Comparison of ENCODE assay signal across 13 cellular contexts in genomic region chrX:153610834-153611209, GRCh38. TPM values are rescaled to one million over a fixed set of nuclear protein-coding genes. Genes with fewer than 3 reads are reported as not detected.
DNase-seq lines count a peak whose midpoint lies in the region; ATAC-seq and TF ChIP-seq lines count a peak whose summit lies in the region.
"Had no signal": no experiment of that assay in that cellular context is flagged by ENCODE, and none has a peak within 500 bp of the region (broad histone marks: within the 10 kb centered on the region; RNA-seq: fewer than 3 reads in every experiment).

No MANE protein-coding gene starts in this region.

- POLR2A ChIA-PET in CD4-positive, alpha-beta T cell (lab: Charles Lee): no interaction called here

- no peak for ATAC-seq in CD4-positive, alpha-beta T cell (ENCODE audit: poor library complexity)
- ATAC-seq in natural killer cell treated with Interleukin-12 subunit alpha and Interleukin-12 subunit beta and Interleukin-15 and Interleukin-18, amount 100 ng/mL, for 72 hours: no peak
- ATAC-seq in HG03045 (IDR thresholded peaks at IDR 0.05; ENCODE audit: unreplicated experiment): no peak

- WGBS in testis, 2 donors: 30 to 44% methylated on average over 3 to 9 of the region's 9 CpGs

- no peaks in the 10 kb centered on the region for H3K9me3 Mint-ChIP-seq in CD4-positive, alpha-beta T cell
- H3K9me3 Mint-ChIP-seq in HFFc6: no peaks in the 10 kb centered on the region
- peaks cover 16% of the 10 kb centered on the region for H3K9me3 Mint-ChIP-seq in chondrocyte (ENCODE audit: low read depth)
- no peaks in the 10 kb centered on the region for H3K9me3 Mint-ChIP-seq in natural killer cell treated with Interleukin-12 subunit alpha and Interleukin-12 subunit beta and Interleukin-15 and Interleukin-18, amount 100 ng/mL, for 72 hours

- H3K36me3 Mint-ChIP-seq in CD4-positive, alpha-beta T cell (ENCODE audit: low read depth): no peaks in the 10 kb centered on the region
- H3K36me3 Mint-ChIP-seq in HFFc6 (ENCODE audit: low read depth) (no peaks in the 10 kb centered on the region), chondrocyte (ENCODE audit: low read depth) (no peaks in the 10 kb centered on the region)
- H3K36me3 Mint-ChIP-seq in natural killer cell treated with Interleukin-12 subunit alpha and Interleukin-12 subunit beta and Interleukin-15 and Interleukin-18, amount 100 ng/mL, for 72 hours: no peaks in the 10 kb centered on the region

- intact Hi-C loops in CD4-positive, alpha-beta T cell (cut with DNase I, micrococcal nuclease): loop anchor here (2.0 to 5.0 kb wide), 4 partner anchors 36 to 52 kb away; partner anchors contain the start of gene DUSP9 (in 1 of the 2)
- intact Hi-C loops in testis (cut with DNase I; ENCODE audit: low total_unique reads): no loop called here

- no peak overlapping the region for H3K4me3 ChIP-seq in testis
- H3K4me3 ChIP-seq: MG63 had no signal

- no peak overlapping the region for H3K27ac ChIP-seq in CD4-positive, alpha-beta T cell (ENCODE audit: low read depth, low read length)
- H3K27ac ChIP-seq in testis: no peak overlapping the region
- H3K27ac ChIP-seq: HL-60 had no signal

- no peak for TF ChIP-seq POLR2A in testis (IDR thresholded peaks at IDR 0.05)

- H3K27me3 ChIP-seq in CD4-positive, alpha-beta T cell (ENCODE audit: control insufficient read depth, insufficient read depth, low read length): no peaks in the 10 kb centered on the region
- no peaks in the 10 kb centered on the region for H3K27me3 ChIP-seq in testis
- H3K27me3 ChIP-seq: tibial artery had no signal

- CTCF ChIA-PET in CD4-positive, alpha-beta T cell (lab: Charles Lee): interaction anchor here (2.2 kb wide), 1 partner anchor 11 kb away, joined by 11 read pairs; the partner anchor contains the start of gene CCNQ

- H3K4me1 Mint-ChIP-seq in CD4-positive, alpha-beta T cell (ENCODE audit: low read depth): peaks cover 13% of the 10 kb centered on the region
- peaks cover 13% of the 10 kb centered on the region for H3K4me1 Mint-ChIP-seq in HFFc6 (ENCODE audit: low read depth)
- H3K4me1 Mint-ChIP-seq in chondrocyte (ENCODE audit: low read depth): peaks cover 7% of the 10 kb centered on the region
- no peaks in the 10 kb centered on the region for H3K4me1 Mint-ChIP-seq in natural killer cell treated with Interleukin-12 subunit alpha and Interleukin-12 subunit beta and Interleukin-15 and Interleukin-18, amount 100 ng/mL, for 72 hours (ENCODE audit: low read depth in 2 of 2)

- H3K27ac Mint-ChIP-seq in CD4-positive, alpha-beta T cell: no peak overlapping the region
- no peak overlapping the region for H3K27ac Mint-ChIP-seq in HFFc6
- H3K27ac Mint-ChIP-seq in chondrocyte (ENCODE audit: unreplicated experiment): no peak overlapping the region
- H3K27ac Mint-ChIP-seq in natural killer cell treated with Interleukin-12 subunit alpha and Interleukin-12 subunit beta and Interleukin-15 and Interleukin-18, amount 100 ng/mL, for 72 hours: no peak overlapping the region

- H3K4me1 ChIP-seq in testis: no peaks in the 10 kb centered on the region

- DNase-seq in CD4-positive, alpha-beta T cell: no peak
- DNase-seq in HFFc6 (no peak), chondrocyte (ENCODE audit: low spot score) (peak; percentile 88), NCI-H2196 treated with DMSO at 0.1 percent for 48 hours (lab: John Stamatoyannopoulos, UW; ENCODE audit: unreplicated experiment) (no peak), testis (no peak)
- DNase-seq in natural killer cell treated with Interleukin-12 subunit alpha and Interleukin-12 subunit beta and Interleukin-15 and Interleukin-18, amount 100 ng/mL, for 72 hours (ENCODE audit: low spot score): no peak
- DNase-seq in central memory CD4-positive, alpha-beta T cell: no peak
- DNase-seq: MG63, NCI-H2171, tibial artery had no signal

- H3K36me3 ChIP-seq in testis (ENCODE audit: low read depth, missing control alignments): no peaks in the 10 kb centered on the region
- H3K36me3 ChIP-seq: heart right ventricle, MG63, tibial artery had no signal

- no peaks in the 10 kb centered on the region for H3K27me3 Mint-ChIP-seq in CD4-positive, alpha-beta T cell
- H3K27me3 Mint-ChIP-seq in HFFc6 (ENCODE audit: insufficient read depth) (peaks cover 9% of the 10 kb centered on the region), chondrocyte (ENCODE audit: low read depth) (peaks cover 14% of the 10 kb centered on the region)
- peaks cover 0 to 12% of the 10 kb centered on the region in 2 donors for H3K27me3 Mint-ChIP-seq in natural killer cell treated with Interleukin-12 subunit alpha and Interleukin-12 subunit beta and Interleukin-15 and Interleukin-18, amount 100 ng/mL, for 72 hours

- TF ChIP-seq CTCF in CD4-positive, alpha-beta T cell (IDR thresholded peaks at IDR 0.05): no peak
- TF ChIP-seq CTCF in HFFc6 (IDR thresholded peaks at IDR 0.05) (no peak), chondrocyte (IDR thresholded peaks at IDR 0.05) (no peak), testis (IDR thresholded peaks at IDR 0.05) (no peak)

- no peaks in the 10 kb centered on the region for H3K9me3 ChIP-seq in CD4-positive, alpha-beta T cell (ENCODE audit: control insufficient read depth, low read length)
- no peaks in the 10 kb centered on the region for H3K9me3 ChIP-seq in testis
- H3K9me3 ChIP-seq: heart right ventricle, MG63, tibial artery had no signal

- H3K4me3 Mint-ChIP-seq in CD4-positive, alpha-beta T cell: peak overlapping the region; percentile 91
- H3K4me3 Mint-ChIP-seq in HFFc6 (peak overlapping the region; percentile 73; the same call in 1 of the 2 replicates), chondrocyte (ENCODE audit: unreplicated experiment) (no peak overlapping the region)
- H3K4me3 Mint-ChIP-seq in natural killer cell treated with Interleukin-12 subunit alpha and Interleukin-12 subunit beta and Interleukin-15 and Interleukin-18, amount 100 ng/mL, for 72 hours: peak overlapping the region; percentile 58

RNA-seq across cellular contexts. Expression of gene CCNQ, which starts 11.9 kb away (rescaled TPM):
- 10 to 100 TPM; 13.9 to 14.1 TPM for total RNA-seq in CD4-positive, alpha-beta T cell
- total RNA-seq in HFFc6 (2021; fragmentation: NEBNext Ultra II Directional; extraction: Animal tissue kit (Norgen Biotek cat#: 25700)): 10 to 100 TPM; 25.7 to 31.9 (median 29.6) TPM
- total RNA-seq in chondrocyte (17.2 to 21.9 TPM (median 17.7 TPM) in 3 replicates), testis (10 to 100 TPM; 26.9 to 27.6 TPM)
- 10 to 100 TPM; 16.4 to 30.7 TPM for total RNA-seq in natural killer cell treated with Interleukin-12 subunit alpha and Interleukin-12 subunit beta and Interleukin-15 and Interleukin-18, amount 100 ng/mL, for 72 hours
- polyA plus RNA-seq in testis (ENCODE audit: insufficient read depth, low read depth, low replicate concordance): 19.6 TPM

RNA-seq across cellular contexts. Expression of gene DUSP9, which starts 36.2 kb away (rescaled TPM):
- total RNA-seq in CD4-positive, alpha-beta T cell: not detected
- total RNA-seq in HFFc6 (2021; fragmentation: NEBNext Ultra II Directional; extraction: Animal tissue kit (Norgen Biotek cat#: 25700)): not detected
- 0.13 to 0.77 TPM in 2 of 3 replicates, not detected in the other for total RNA-seq in chondrocyte
- total RNA-seq in natural killer cell treated with Interleukin-12 subunit alpha and Interleukin-12 subunit beta and Interleukin-15 and Interleukin-18, amount 100 ng/mL, for 72 hours: not detected
- 10 to 100 TPM in 1 of 2 donors, 1 to 10 TPM in 1; 6.2 to 10.2 TPM for total RNA-seq in testis
- 2.5 TPM for polyA plus RNA-seq in testis (ENCODE audit: insufficient read depth, low read depth, low replicate concordance)
